ENCODE assay signal across 2 cellular contexts in genomic region chr22:26584010-26584409, GRCh38.
A peak's percentile ranks its signal among the peaks of the same experiment; 100 is the strongest.
TF ChIP-seq lines count a peak whose summit lies in the region.

No MANE protein-coding gene starts in this region.

TF ChIP-seq in HEK293, 187 proteins besides CTCF, POLR2A, EP300 and RAD21:
- TF ChIP-seq PRDM4 (tag by site-specific recombination; IDR thresholded peaks at IDR 0.05), result no peak
- TF ChIP-seq ZFHX2 (tag by site-specific recombination; conservative IDR thresholded peaks at IDR 0.05), result peak; percentile 49
- TF ChIP-seq EGR2 (tag by site-specific recombination; IDR thresholded peaks at IDR 0.05; ENCODE audit: low read depth), result peak; percentile 31; the same call in 1 of the 2 replicates
- no peak for TF ChIP-seq ZNF449 (tag by site-specific recombination; IDR thresholded peaks at IDR 0.05)
- TF ChIP-seq ZNF768 (tag by site-specific recombination; IDR thresholded peaks at IDR 0.05), result 0 out of 2 replicates have a peak, but pooled peaks have one; percentile 87

TF ChIP-seq in K562, 482 proteins besides CTCF, POLR2A, EP300 and RAD21:
- TF ChIP-seq MTA3 (IDR thresholded peaks at IDR 0.05; ENCODE audit: borderline replicate concordance), result no peak
- no peak for TF ChIP-seq ZKSCAN8 (CRISPR knock-in tag; IDR thresholded peaks at IDR 0.05)
- 0 out of 2 replicates have a peak, but pooled peaks have one; percentile 11 for TF ChIP-seq EGR1 (conservative IDR thresholded peaks at IDR 0.05)
- TF ChIP-seq KDM1A (IDR thresholded peaks at IDR 0.05), result peak in 1 of 2 experiments; percentile 69; a peak in 2 of 4 replicates
- TF ChIP-seq ZNF174 (CRISPR knock-in tag; IDR thresholded peaks at IDR 0.05), result no peak
- peak; percentile 46; the same call in 1 of the 2 replicates for TF ChIP-seq SMARCA5 (IDR thresholded peaks at IDR 0.05)
- peak in 1 of 2 experiments; percentile 53; a peak in 2 of 4 replicates for TF ChIP-seq RCOR1 (IDR thresholded peaks at IDR 0.05; ENCODE audit: borderline replicate concordance in 1 of 2, low read depth in 2 of 2, low read length in 2 of 2)
- no peak for TF ChIP-seq THAP12 (CRISPR knock-in tag; IDR thresholded peaks at IDR 0.05)
- TF ChIP-seq ZFP36 (IDR thresholded peaks at IDR 0.05; ENCODE audit: low read depth, low read length, partially characterized antibody), result peak; percentile 86
- TF ChIP-seq SIRT6 (IDR thresholded peaks at IDR 0.05; ENCODE audit: low read depth, low read length), result no peak
- no peak for TF ChIP-seq SMAD4 (CRISPR knock-in tag; conservative IDR thresholded peaks at IDR 0.05)
- TF ChIP-seq BCOR (IDR thresholded peaks at IDR 0.05), result peak; percentile 88
- TF ChIP-seq HMGN3 (IDR thresholded peaks at IDR 0.05; ENCODE audit: borderline replicate concordance, extremely low read depth, insufficient read length, low read depth, low read length), result no peak
- peak; percentile 66 for TF ChIP-seq RBM25 (IDR thresholded peaks at IDR 0.05; ENCODE audit: low read depth, low read length, severe bottlenecking)
- TF ChIP-seq CAMTA2 (CRISPR knock-in tag; conservative IDR thresholded peaks at IDR 0.05), result no peak
- peak; percentile 75; the same call in 1 of the 2 replicates for TF ChIP-seq PTBP1 (IDR thresholded peaks at IDR 0.05; ENCODE audit: low read depth, low read length)
